14 cellular contexts compared by ENCODE assay signal in genomic region chr11:45414082-45414481, GRCh38.
DNase-seq lines count a peak whose midpoint lies in the region; ATAC-seq and TF ChIP-seq lines count a peak whose summit lies in the region.
"Had no signal": no experiment of that assay in that cellular context is flagged by ENCODE, and none has a peak within 500 bp of the region (broad histone marks: within the 10 kb centered on the region; RNA-seq: fewer than 3 reads in every experiment).

No MANE protein-coding gene starts in this region.

- H3K4me3 ChIP-seq in right atrium auricular region = no peak overlapping the region
- peak overlapping the region; percentile 13 for H3K4me3 ChIP-seq in trophoblast cell (ENCODE audit: low read depth, low read length)
- H3K4me3 ChIP-seq: BLaER1 treated with 17β-estradiol and CSF1 and Interleukin-3, amounts not matched to agents 10 nM and 100 nM had no signal

- no peak overlapping the region for H2BK5ac ChIP-seq in trophoblast cell (ENCODE audit: low read depth, low read length, poor library complexity)

- TF ChIP-seq CTCF in right atrium auricular region (IDR thresholded peaks at IDR 0.05) = no peak

- ATAC-seq in HG02840 (IDR thresholded peaks at IDR 0.05; ENCODE audit: low FRiP score, unreplicated experiment) = no peak

- DNase-seq in cardiac septum (ENCODE audit: low spot score) (peak; percentile 44), right atrium auricular region (ENCODE audit: low spot score) (no peak), left kidney (ENCODE audit: low read depth, low spot score) (peak; percentile 15), trophoblast cell (no peak), DMS114 treated with DMSO at 0.1 percent for 48 hours (lab: John Stamatoyannopoulos, UW; ENCODE audit: unreplicated experiment) (no peak), amygdala (lab: John Stamatoyannopoulos, UW) (no peak)
- DNase-seq: ACHN; Calu3; CD4-positive, alpha-beta T cell; DMS 273 treated with DMSO at 0.1 percent for 48 hours; DND-41; GDM1 had no signal

- no peak overlapping the region for H4K12ac ChIP-seq in trophoblast cell (ENCODE audit: low read depth, low read length)

- H3K9me3 ChIP-seq in right atrium auricular region = peaks cover 0 to 5% of the 10 kb centered on the region in 2 donors
- H3K9me3 ChIP-seq in trophoblast cell (ENCODE audit: insufficient read depth, low read depth, low read length) = no peaks in the 10 kb centered on the region

- H3K14ac ChIP-seq in trophoblast cell (ENCODE audit: low read length) = no peak overlapping the region

- no peaks in the 10 kb centered on the region for H3K79me2 ChIP-seq in trophoblast cell (ENCODE audit: control insufficient read depth, insufficient read depth, low read length, poor library complexity)

- H2AK5ac ChIP-seq in trophoblast cell (ENCODE audit: low read length) = no peak overlapping the region

- WGBS in trophoblast cell (ENCODE audit: extremely low coverage, insufficient coverage, insufficient read length) = no CpG with 5 or more reads among the region's 3 CpGs

- no peak overlapping the region for H2BK120ac ChIP-seq in trophoblast cell (ENCODE audit: insufficient read depth, low read length, poor library complexity)

- no peak overlapping the region for H2AFZ ChIP-seq in trophoblast cell (ENCODE audit: insufficient read depth, low read length, poor library complexity)

- H3K36me3 ChIP-seq in right atrium auricular region (no peaks in the 10 kb centered on the region), trophoblast cell (ENCODE audit: control insufficient read depth in 1 of 2, insufficient read depth in 2 of 2, low read length in 2 of 2) (no peaks in the 10 kb centered on the region)
- H3K36me3 ChIP-seq: BLaER1 treated with 17β-estradiol and CSF1 and Interleukin-3, amounts not matched to agents 10 nM and 100 nM had no signal

- H3K79me1 ChIP-seq in trophoblast cell (ENCODE audit: low read length) = no peaks in the 10 kb centered on the region

- H3K9ac ChIP-seq in trophoblast cell (ENCODE audit: low read length) = no peak overlapping the region
- H3K9ac ChIP-seq: BLaER1 treated with 17β-estradiol and CSF1 and Interleukin-3, amounts not matched to agents 10 nM and 100 nM had no signal

- no peak overlapping the region for H3K18ac ChIP-seq in trophoblast cell (ENCODE audit: low read length)

- H3K4me2 ChIP-seq in trophoblast cell (ENCODE audit: low read length) = no peak overlapping the region
- H3K4me2 ChIP-seq: BLaER1 treated with 17β-estradiol and CSF1 and Interleukin-3, amounts not matched to agents 10 nM and 100 nM had no signal

- H3K4me1 ChIP-seq in right atrium auricular region (peaks cover 0 to 7% of the 10 kb centered on the region in 2 donors), trophoblast cell (ENCODE audit: control insufficient read depth in 1 of 2, insufficient read depth in 2 of 2, low read length in 2 of 2) (peaks cover 17 to 19% of the 10 kb centered on the region in 2 experiments)

- H3K27me3 ChIP-seq in right atrium auricular region (no peaks in the 10 kb centered on the region), trophoblast cell (ENCODE audit: insufficient read depth, low read length) (no peaks in the 10 kb centered on the region)

- no peak overlapping the region for H3K4ac ChIP-seq in trophoblast cell (ENCODE audit: low read depth, low read length)

- no peak overlapping the region for H3K23ac ChIP-seq in trophoblast cell (ENCODE audit: low read length)

- H3K27ac ChIP-seq in right atrium auricular region (no peak overlapping the region), trophoblast cell (ENCODE audit: low read depth, low read length) (no peak overlapping the region)
- H3K27ac ChIP-seq: BLaER1 treated with 17β-estradiol and CSF1 and Interleukin-3, amounts not matched to agents 10 nM and 100 nM had no signal

- no peak overlapping the region for H4K8ac ChIP-seq in trophoblast cell (ENCODE audit: low read depth, low read length)

- no peak overlapping the region for H4K91ac ChIP-seq in trophoblast cell (ENCODE audit: low read depth, low read length)

- no peak overlapping the region for H2BK12ac ChIP-seq in trophoblast cell (ENCODE audit: low read length)

- intact Hi-C loops in cardiac septum (cut with DNase I) = no loop called here

Comparison
In these comparisons a context has a peak if more than half of its experiments do, and no peak if none do; other contexts are left out.
1. DNase-seq: peak in cardiac septum (single experiment) and left kidney (single experiment); none in right atrium auricular region (single experiment), trophoblast cell (0 of 2), DMS114 treated with DMSO at 0.1 percent for 48 hours (single experiment) and amygdala (0 of 56).